In the genomic region with DNA sequence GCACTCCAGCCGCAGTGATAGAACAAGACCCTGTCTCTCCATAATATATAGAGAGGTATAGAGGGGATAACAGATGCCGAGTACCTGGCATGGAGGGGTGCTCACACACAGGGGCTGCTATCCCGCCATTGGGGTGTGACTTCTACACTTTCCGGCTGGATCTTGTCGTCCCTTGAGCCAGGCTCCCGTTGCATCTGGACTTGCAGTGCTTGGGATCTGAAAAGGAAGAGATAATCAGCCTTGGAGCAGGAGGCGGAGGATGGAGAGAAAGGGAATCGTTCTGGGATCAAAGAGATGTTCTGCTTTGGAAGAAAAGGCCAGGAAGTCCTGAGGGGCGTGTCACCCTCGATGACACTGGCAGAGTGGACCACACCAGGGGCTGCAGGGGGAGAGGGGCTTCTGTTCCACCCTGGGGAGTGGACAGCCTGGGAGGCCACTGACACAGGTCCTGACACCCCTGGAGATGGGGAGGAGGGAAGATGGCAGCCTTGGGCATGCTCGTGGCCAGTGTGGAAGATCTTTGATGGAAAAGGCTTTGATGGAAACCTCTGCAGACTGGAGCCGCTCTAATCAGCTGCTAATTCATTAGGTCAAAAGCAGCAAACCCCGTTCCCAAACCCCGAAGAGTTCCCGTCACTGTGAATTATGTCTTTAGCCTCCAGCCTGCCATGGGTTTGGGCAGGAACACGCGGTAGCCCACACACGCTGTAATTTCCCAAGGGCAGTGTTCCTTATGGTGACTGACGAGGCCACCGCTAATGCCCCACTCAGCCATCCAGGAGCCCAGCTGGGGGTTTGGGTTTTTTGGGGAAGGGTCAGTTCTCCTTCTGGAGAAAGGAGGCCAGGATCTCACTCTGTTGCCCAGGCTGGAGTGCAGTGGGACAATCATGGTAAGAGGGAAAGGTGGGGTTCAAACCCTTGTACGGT, we compare ENCODE assay signal across 15 cellular contexts.
DNase-seq lines count a peak whose midpoint lies in the region; ATAC-seq lines count a peak whose summit lies in the region.
"Had no signal": no experiment of that assay in that cellular context is flagged by ENCODE, and none has a peak within 500 bp of the region (broad histone marks: within the 10 kb centered on the region; RNA-seq: fewer than 3 reads in every experiment).

No MANE protein-coding gene starts in this region.

- no peak overlapping the region for H3K4me3 Mint-ChIP-seq in activated CD4-positive, alpha-beta T cell treated with anti-CD3 and anti-CD28 coated beads, Interleukin-2, amount 10 ng/mL, durations not matched to agents 7 days and 5 days
- no peak overlapping the region for H3K4me3 Mint-ChIP-seq in activated CD4-positive, alpha-beta memory T cell treated with anti-CD3 and anti-CD28 coated beads for 36 hours
- H3K4me3 Mint-ChIP-seq in effector memory CD8-positive, alpha-beta T cell = no peak overlapping the region
- H3K4me3 Mint-ChIP-seq in stimulated activated effector memory CD8-positive, alpha-beta T cell treated with anti-CD3 and anti-CD28 coated beads, Interleukin-12 subunit alpha, Interleukin-12 subunit beta, amount 100 ng/mL, for 72 hours = no peak overlapping the region

- POLR2A ChIA-PET in activated CD4-positive, alpha-beta T cell treated with anti-CD3 and anti-CD28 coated beads, Interleukin-2, amount 10 ng/mL, durations not matched to agents 7 days and 5 days (lab: Charles Lee) = no interaction called here
- POLR2A ChIA-PET in activated CD4-positive, alpha-beta memory T cell treated with anti-CD3 and anti-CD28 coated beads for 36 hours (lab: Charles Lee) = no interaction called here

- no peak for DNase-seq in activated CD4-positive, alpha-beta T cell treated with anti-CD3 and anti-CD28 coated beads, Interleukin-2, amount 10 ng/mL, durations not matched to agents 7 days and 5 days
- DNase-seq in activated CD4-positive, alpha-beta T cell treated with anti-CD3 and anti-CD28 coated beads, Interleukin-2, amount 50 U/mL, for 48 hours = no peak
- DNase-seq in activated CD4-positive, alpha-beta memory T cell treated with anti-CD3 and anti-CD28 coated beads for 36 hours = no peak
- DNase-seq in effector memory CD8-positive, alpha-beta T cell = no peak
- no peak for DNase-seq in stimulated activated effector memory CD8-positive, alpha-beta T cell treated with anti-CD3 and anti-CD28 coated beads, Interleukin-12 subunit alpha, Interleukin-12 subunit beta, amount 100 ng/mL, for 72 hours (ENCODE audit: low spot score in 2 of 2)
- DNase-seq in inferior parietal cortex (ENCODE audit: extremely low spot score) (no peak), NCI-H748 (lab: John Stamatoyannopoulos, UW; ENCODE audit: unreplicated experiment) (no peak), NCI-H2029 treated with DMSO at 0.1 percent for 48 hours (lab: John Stamatoyannopoulos, UW) (no peak)
- DNase-seq: COR-L47; effector CD4-positive, alpha-beta T cell; hippocampal formation; NCI-H1694 treated with DMSO at 0.1 percent for 48 hours; NCI-H510A treated with DMSO at 0.1 percent for 48 hours; WERI-Rb-1 had no signal

- intact Hi-C loops in activated CD4-positive, alpha-beta memory T cell treated with anti-CD3 and anti-CD28 coated beads for 36 hours (cut with micrococcal nuclease) = loop anchor here (5.0 kb wide), 1 partner anchor 69 kb away; no protein-coding TSS in a partner anchor

- peak overlapping the region; percentile 85 for H3K27ac Mint-ChIP-seq in activated CD4-positive, alpha-beta T cell treated with anti-CD3 and anti-CD28 coated beads, Interleukin-2, amount 10 ng/mL, durations not matched to agents 7 days and 5 days
- H3K27ac Mint-ChIP-seq in activated CD4-positive, alpha-beta memory T cell treated with anti-CD3 and anti-CD28 coated beads for 36 hours = peak overlapping the region; percentile 79
- H3K27ac Mint-ChIP-seq in effector memory CD8-positive, alpha-beta T cell = peak overlapping the region; percentile 61 to 71
- H3K27ac Mint-ChIP-seq in stimulated activated effector memory CD8-positive, alpha-beta T cell treated with anti-CD3 and anti-CD28 coated beads, Interleukin-12 subunit alpha, Interleukin-12 subunit beta, amount 100 ng/mL, for 72 hours = peak overlapping the region; percentile 85

- H3K9me3 Mint-ChIP-seq in activated CD4-positive, alpha-beta T cell treated with anti-CD3 and anti-CD28 coated beads, Interleukin-2, amount 10 ng/mL, durations not matched to agents 7 days and 5 days = no peaks in the 10 kb centered on the region
- H3K9me3 Mint-ChIP-seq in activated CD4-positive, alpha-beta memory T cell treated with anti-CD3 and anti-CD28 coated beads for 36 hours = no peaks in the 10 kb centered on the region
- H3K9me3 Mint-ChIP-seq in effector memory CD8-positive, alpha-beta T cell = no peaks in the 10 kb centered on the region
- H3K9me3 Mint-ChIP-seq in stimulated activated effector memory CD8-positive, alpha-beta T cell treated with anti-CD3 and anti-CD28 coated beads, Interleukin-12 subunit alpha, Interleukin-12 subunit beta, amount 100 ng/mL, for 72 hours = no peaks in the 10 kb centered on the region

- peaks cover 80% of the 10 kb centered on the region for H3K4me1 Mint-ChIP-seq in activated CD4-positive, alpha-beta T cell treated with anti-CD3 and anti-CD28 coated beads, Interleukin-2, amount 10 ng/mL, durations not matched to agents 7 days and 5 days
- peaks cover 68% of the 10 kb centered on the region for H3K4me1 Mint-ChIP-seq in activated CD4-positive, alpha-beta memory T cell treated with anti-CD3 and anti-CD28 coated beads for 36 hours (ENCODE audit: low read depth)
- peaks cover 42 to 48% of the 10 kb centered on the region in 2 donors for H3K4me1 Mint-ChIP-seq in effector memory CD8-positive, alpha-beta T cell (ENCODE audit: low read depth in 2 of 2)
- peaks cover 73% of the 10 kb centered on the region for H3K4me1 Mint-ChIP-seq in stimulated activated effector memory CD8-positive, alpha-beta T cell treated with anti-CD3 and anti-CD28 coated beads, Interleukin-12 subunit alpha, Interleukin-12 subunit beta, amount 100 ng/mL, for 72 hours

- CTCF ChIA-PET in activated CD4-positive, alpha-beta T cell treated with anti-CD3 and anti-CD28 coated beads, Interleukin-2, amount 10 ng/mL, durations not matched to agents 7 days and 5 days (lab: Charles Lee) = no interaction called here
- CTCF ChIA-PET in activated CD4-positive, alpha-beta memory T cell treated with anti-CD3 and anti-CD28 coated beads for 36 hours (lab: Charles Lee) = no interaction called here

- peaks cover 66% of the 10 kb centered on the region for H3K36me3 Mint-ChIP-seq in activated CD4-positive, alpha-beta T cell treated with anti-CD3 and anti-CD28 coated beads, Interleukin-2, amount 10 ng/mL, durations not matched to agents 7 days and 5 days (ENCODE audit: low read depth)
- H3K36me3 Mint-ChIP-seq in activated CD4-positive, alpha-beta memory T cell treated with anti-CD3 and anti-CD28 coated beads for 36 hours = peaks cover 39% of the 10 kb centered on the region
- peaks cover 47% of the 10 kb centered on the region for H3K36me3 Mint-ChIP-seq in effector memory CD8-positive, alpha-beta T cell (ENCODE audit: insufficient read depth)
- peaks cover 57% of the 10 kb centered on the region for H3K36me3 Mint-ChIP-seq in stimulated activated effector memory CD8-positive, alpha-beta T cell treated with anti-CD3 and anti-CD28 coated beads, Interleukin-12 subunit alpha, Interleukin-12 subunit beta, amount 100 ng/mL, for 72 hours

- no peaks in the 10 kb centered on the region for H3K27me3 Mint-ChIP-seq in activated CD4-positive, alpha-beta T cell treated with anti-CD3 and anti-CD28 coated beads, Interleukin-2, amount 10 ng/mL, durations not matched to agents 7 days and 5 days
- H3K27me3 Mint-ChIP-seq in activated CD4-positive, alpha-beta memory T cell treated with anti-CD3 and anti-CD28 coated beads for 36 hours = no peaks in the 10 kb centered on the region
- no peaks in the 10 kb centered on the region for H3K27me3 Mint-ChIP-seq in effector memory CD8-positive, alpha-beta T cell

- no peak for ATAC-seq in effector memory CD8-positive, alpha-beta T cell (replicated peaks)
- ATAC-seq in stimulated activated effector memory CD8-positive, alpha-beta T cell treated with anti-CD3 and anti-CD28 coated beads, Interleukin-12 subunit alpha, Interleukin-12 subunit beta, amount 100 ng/mL, for 72 hours = no peak
- ATAC-seq: SK-N-SH treated with all-trans-retinoic acid at 6 μM for 48 hours had no signal
